Comparison of ENCODE assay signal across 10 cellular contexts in the genomic region with DNA sequence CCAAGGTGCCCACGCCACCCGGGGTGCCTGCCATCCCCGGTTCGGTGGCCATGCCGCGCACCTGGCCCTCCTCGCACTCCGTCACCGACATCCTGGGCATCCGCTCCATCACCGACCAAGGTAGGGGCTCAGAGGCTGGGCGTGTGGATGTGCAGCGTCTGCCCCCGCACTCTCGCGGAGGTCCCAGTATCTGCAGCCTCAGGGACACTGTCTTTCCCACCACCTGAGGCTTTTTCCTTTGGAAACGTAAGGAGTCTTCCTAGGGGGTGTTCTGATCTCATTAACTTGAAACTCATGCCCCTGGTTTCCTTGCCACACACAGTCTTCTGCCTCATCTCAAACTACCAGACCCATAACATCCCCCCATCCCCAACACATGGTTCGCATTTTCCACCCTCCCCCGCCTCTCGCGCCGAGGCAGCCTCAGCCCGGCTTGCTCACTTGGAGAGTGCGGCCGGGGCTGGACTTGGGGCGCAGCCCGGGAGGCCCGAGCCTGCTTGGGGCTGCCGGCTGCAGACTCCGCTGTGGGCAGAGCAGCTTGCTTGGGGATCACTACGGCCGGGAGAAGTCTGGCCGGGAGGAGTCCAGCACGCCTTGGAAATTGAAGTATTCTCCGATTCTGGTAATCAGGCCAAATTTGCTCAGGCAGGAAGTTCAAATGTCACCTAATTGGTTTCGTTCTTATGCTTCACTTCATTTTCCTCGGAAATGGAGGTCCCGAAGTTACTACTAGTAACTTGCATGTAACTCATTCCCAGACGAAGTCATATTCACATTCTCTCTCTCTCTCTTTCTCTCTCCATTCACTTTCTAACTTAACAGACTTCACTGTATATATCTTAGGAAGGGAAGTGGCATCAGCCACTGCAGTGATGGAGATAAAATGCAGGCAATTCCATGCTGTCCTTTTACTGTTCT. TPM values are rescaled to one million over a fixed set of nuclear protein-coding genes. Genes with fewer than 3 reads are reported as not detected.
DNase-seq lines count a peak whose midpoint lies in the region; ATAC-seq and TF ChIP-seq lines count a peak whose summit lies in the region.
"Had no signal": no experiment of that assay in that cellular context is flagged by ENCODE, and none has a peak within 500 bp of the region (broad histone marks: within the 10 kb centered on the region; RNA-seq: fewer than 3 reads in every experiment).

No MANE protein-coding gene starts in this region.

- TF ChIP-seq POLR2A in vagina (IDR thresholded peaks at IDR 0.05): no peak

- peaks cover 88% of the 10 kb centered on the region for H3K27me3 Mint-ChIP-seq in activated naive CD8-positive, alpha-beta T cell treated with anti-CD3 and anti-CD28 coated beads, Interleukin-2, amount 10 ng/mL, durations not matched to agents 7 days and 5 days

- H3K9me3 ChIP-seq in heart right ventricle (no peaks in the 10 kb centered on the region), left lung (no peaks in the 10 kb centered on the region), vagina (no peaks in the 10 kb centered on the region)
- H3K9me3 ChIP-seq: right lobe of liver had no signal

- TF ChIP-seq CTCF in heart right ventricle (IDR thresholded peaks at IDR 0.05): no peak
- TF ChIP-seq CTCF in left lung (IDR thresholded peaks at IDR 0.05): no peak
- TF ChIP-seq CTCF in vagina (IDR thresholded peaks at IDR 0.05): no peak

- H3K4me3 ChIP-seq in heart right ventricle (peak overlapping the region in 7 of 10 donors; percentile 5 to 38 (median 18)), left lung (no peak overlapping the region), vagina (peak overlapping the region; percentile 37 to 38)

- H3K27me3 ChIP-seq in heart right ventricle: peaks cover 55 to 100% (median 100%) of the 10 kb centered on the region in 7 donors
- peaks cover 100% of the 10 kb centered on the region in 2 donors for H3K27me3 ChIP-seq in left lung
- H3K27me3 ChIP-seq in vagina: peaks cover 32% of the 10 kb centered on the region

- DNase-seq in heart right ventricle: no peak
- DNase-seq in cardiac septum (ENCODE audit: low spot score): no peak
- peak; percentile 28 for DNase-seq in activated naive CD8-positive, alpha-beta T cell treated with anti-CD3 and anti-CD28 coated beads, Interleukin-2, amount 10 ng/mL, durations not matched to agents 7 days and 5 days
- peak in 1 of 2 donors; percentile 78 for DNase-seq in left lung
- DNase-seq in vagina (ENCODE audit: extremely low spot score in 2 of 2): no peak
- DNase-seq in NCI-H1694 (lab: John Stamatoyannopoulos, UW): no peak
- no peak for DNase-seq in NCI-H1436 (lab: John Stamatoyannopoulos, UW)
- DNase-seq in NCI-H2171 (lab: John Stamatoyannopoulos, UW): no peak
- DNase-seq: right lobe of liver had no signal

- intact Hi-C loops in heart right ventricle (cut with DNase I) (loop anchor here in 1 of 10 donors (5.0 kb wide), 1 partner anchor 494 kb away; no protein-coding TSS in a partner anchor), cardiac septum (cut with DNase I) (no loop called here), left lung (cut with DNase I) (no loop called here), vagina (cut with DNase I) (no loop called here)

- WGBS in heart right ventricle, 2 donors: 1 to 3% methylated on average over 39 of the region's 39 CpGs

- peak overlapping the region; percentile 48 for H3K4me3 Mint-ChIP-seq in activated naive CD8-positive, alpha-beta T cell treated with anti-CD3 and anti-CD28 coated beads, Interleukin-2, amount 10 ng/mL, durations not matched to agents 7 days and 5 days

- peaks cover 4% of the 10 kb centered on the region for H3K9me3 Mint-ChIP-seq in activated naive CD8-positive, alpha-beta T cell treated with anti-CD3 and anti-CD28 coated beads, Interleukin-2, amount 10 ng/mL, durations not matched to agents 7 days and 5 days

- POLR2A ChIA-PET in activated naive CD8-positive, alpha-beta T cell treated with anti-CD3 and anti-CD28 coated beads, Interleukin-2, amount 10 ng/mL, durations not matched to agents 7 days and 5 days (lab: Charles Lee): no interaction called here

- ATAC-seq in heart right ventricle: no peak
- no peak for ATAC-seq in activated naive CD8-positive, alpha-beta T cell treated with anti-CD3 and anti-CD28 coated beads, Interleukin-2, amount 10 ng/mL, durations not matched to agents 7 days and 5 days (ENCODE audit: low read depth)
- ATAC-seq in left lung: peak; percentile 13

- peaks cover 8% of the 10 kb centered on the region for H3K36me3 Mint-ChIP-seq in activated naive CD8-positive, alpha-beta T cell treated with anti-CD3 and anti-CD28 coated beads, Interleukin-2, amount 10 ng/mL, durations not matched to agents 7 days and 5 days

- peaks cover 8% of the 10 kb centered on the region for H3K4me1 Mint-ChIP-seq in activated naive CD8-positive, alpha-beta T cell treated with anti-CD3 and anti-CD28 coated beads, Interleukin-2, amount 10 ng/mL, durations not matched to agents 7 days and 5 days

- H3K36me3 ChIP-seq in heart right ventricle (no peaks in the 10 kb centered on the region), left lung (no peaks in the 10 kb centered on the region), vagina (no peaks in the 10 kb centered on the region)
- H3K36me3 ChIP-seq: right lobe of liver had no signal

- H3K27ac Mint-ChIP-seq in activated naive CD8-positive, alpha-beta T cell treated with anti-CD3 and anti-CD28 coated beads, Interleukin-2, amount 10 ng/mL, durations not matched to agents 7 days and 5 days: peak overlapping the region; percentile 68

- peaks cover 15 to 58% (median 47%) of the 10 kb centered on the region in 9 donors for H3K4me1 ChIP-seq in heart right ventricle
- peaks cover 15 to 35% of the 10 kb centered on the region in 2 donors for H3K4me1 ChIP-seq in left lung
- peaks cover 35% of the 10 kb centered on the region for H3K4me1 ChIP-seq in vagina

- H3K27ac ChIP-seq in heart right ventricle (no peak overlapping the region), left lung (no peak overlapping the region), vagina (no peak overlapping the region)
- H3K27ac ChIP-seq: right lobe of liver had no signal

RNA-seq across cellular contexts. Expression of gene PAX9, which starts 2.0 kb away (rescaled TPM):
- total RNA-seq in heart right ventricle (not detected), cardiac septum (not detected), left lung (1 to 10 TPM in 1 of 2 donors, under 1 TPM in 1; 0.35 to 1.4 TPM), vagina (1.5 TPM)
- under 1 TPM in 1 of 2 donors, not detected in 1; 0.01 TPM for polyA plus RNA-seq in heart right ventricle
- total RNA-seq in activated naive CD8-positive, alpha-beta T cell treated with anti-CD3 and anti-CD28 coated beads, Interleukin-2, amount 10 ng/mL, durations not matched to agents 7 days and 5 days: not detected
- total RNA-seq: cerebellum, right lobe of liver had no signal

Comparison
In these comparisons a context has a peak if more than half of its experiments do, and no peak if none do; other contexts are left out.
1. H3K4me3 ChIP-seq: peak in heart right ventricle (7 of 10) and vagina (2 of 2); none in left lung (0 of 2).